In the genomic region with DNA sequence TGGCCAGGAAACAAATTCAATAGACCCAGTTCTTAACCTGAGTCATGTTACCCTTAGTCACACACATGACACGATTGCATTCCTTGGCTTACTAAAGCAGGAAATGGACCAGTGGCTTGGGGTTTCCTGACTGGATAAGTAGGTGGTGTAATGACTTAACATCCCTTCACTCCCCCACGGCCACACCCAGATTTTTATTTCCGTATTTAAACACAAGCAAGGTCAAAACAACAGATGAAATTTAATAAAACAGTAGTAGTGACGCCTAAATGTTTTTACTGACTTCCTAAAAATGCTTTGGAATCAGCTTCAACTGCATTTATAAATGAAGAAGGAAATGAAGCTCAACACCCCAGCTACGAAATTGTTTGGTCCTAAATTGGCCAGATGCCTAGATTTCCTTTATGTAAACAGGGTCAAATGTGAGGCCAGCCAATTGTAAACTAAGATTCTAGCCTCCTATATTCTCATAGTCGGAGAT, we compare ENCODE assay signal across 8 cellular contexts.
DNase-seq lines count a peak whose midpoint lies in the region; ATAC-seq, FAIRE-seq and TF ChIP-seq lines count a peak whose summit lies in the region.

No MANE protein-coding gene starts in this region.

- DNase-seq in GM12865 (ENCODE audit: low read depth) (peak; percentile 55), RKO (ENCODE audit: low spot score) (peak; percentile 98), mucosa of descending colon (peak in 1 of 3 donors; percentile 80), NCI-H1092 (lab: John Stamatoyannopoulos, UW) (no peak), D721Med (ENCODE audit: insufficient read length, low spot score) (no peak)
- peak; percentile 10 for DNase-seq in central memory CD4-positive, alpha-beta T cell

- peaks cover 14% of the 10 kb centered on the region for H3K4me1 ChIP-seq in mucosa of descending colon (ENCODE audit: low read depth)

- no peak for FAIRE-seq in D721Med (lab: Jason Lieb, UNC)

- ATAC-seq in mucosa of descending colon (peak; percentile 99), HG03097 (IDR thresholded peaks at IDR 0.05; ENCODE audit: low FRiP score, unreplicated experiment) (no peak), GM21528 (IDR thresholded peaks at IDR 0.05; ENCODE audit: low FRiP score, unreplicated experiment) (no peak)

- H3K4me3 ChIP-seq in GM12865 (ENCODE audit: low read depth, low read length) (no peak overlapping the region), mucosa of descending colon (no peak overlapping the region)

- intact Hi-C loops in mucosa of descending colon (cut with DNase I, micrococcal nuclease): no loop called here

- H3K9me3 ChIP-seq in mucosa of descending colon: no peaks in the 10 kb centered on the region

- no peaks in the 10 kb centered on the region for H3K36me3 ChIP-seq in mucosa of descending colon (ENCODE audit: low read depth)

- TF ChIP-seq CTCF in GM12865 (IDR thresholded peaks at IDR 0.05; ENCODE audit: insufficient read depth, low read depth, low read length, missing control alignments) (no peak), mucosa of descending colon (IDR thresholded peaks at IDR 0.05) (no peak), D721Med (IDR thresholded peaks at IDR 0.05; ENCODE audit: insufficient read depth, missing control alignments) (no peak)

Comparison
In these comparisons a context has a peak if more than half of its experiments do, and no peak if none do; other contexts are left out.
1. DNase-seq: peak in GM12865 (single experiment), RKO (single experiment) and central memory CD4-positive, alpha-beta T cell (single experiment); none in NCI-H1092 (single experiment) and D721Med (single experiment).